Comparison of ENCODE assay signal across 8 cellular contexts in the genomic region with DNA sequence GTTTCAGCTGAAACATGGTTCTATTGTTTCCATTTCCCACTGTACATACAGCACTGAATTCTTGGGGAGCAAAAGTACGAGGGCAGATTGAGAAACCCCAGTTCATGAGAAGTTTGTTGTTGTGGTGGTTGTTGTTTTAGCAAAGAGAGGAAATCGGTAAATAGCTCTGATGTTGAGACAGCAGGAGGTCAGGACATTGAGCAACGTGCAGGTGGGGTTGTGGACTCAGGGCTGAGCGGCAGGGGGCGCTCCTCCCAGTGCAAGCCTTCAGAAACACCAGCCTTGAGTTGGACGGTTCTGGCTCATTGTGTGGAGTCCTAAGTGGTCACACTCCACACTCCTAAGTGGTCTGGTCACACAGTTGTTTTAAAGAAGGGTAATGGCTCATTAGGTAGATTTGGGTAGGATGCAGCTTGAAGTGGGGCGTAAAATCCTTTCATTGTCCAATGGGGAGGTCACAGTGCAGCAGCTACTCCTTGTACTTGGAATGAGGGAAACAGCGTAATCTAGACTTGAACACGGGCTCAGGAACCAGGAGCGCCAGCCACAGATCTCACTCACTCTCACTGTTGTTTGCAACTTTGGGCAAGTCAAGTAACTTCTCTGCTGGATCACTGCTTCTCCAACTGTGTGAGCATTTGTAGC. TPM values are rescaled to one million over a fixed set of nuclear protein-coding genes. Genes with fewer than 3 reads are reported as not detected.
DNase-seq lines count a peak whose midpoint lies in the region; ATAC-seq and TF ChIP-seq lines count a peak whose summit lies in the region.

No MANE protein-coding gene starts in this region.

- DNase-seq in SIG-M5 treated with dmso at 0.1 percent for 504 hours (lab: John Stamatoyannopoulos, UW; ENCODE audit: unreplicated experiment), result peak; percentile 50
- no peak for DNase-seq in SIG-M5 (lab: John Stamatoyannopoulos, UW)
- peak; percentile 50 for DNase-seq in OCI-M1 (lab: John Stamatoyannopoulos, UW)
- DNase-seq in chondrocyte (ENCODE audit: low spot score), result no peak
- peak; percentile 49 for DNase-seq in nephron progenitor cell
- no peak for DNase-seq in cortex of kidney (lab: John Stamatoyannopoulos, UW)

- H3K36me3 Mint-ChIP-seq in chondrocyte (ENCODE audit: low read depth) (no peaks in the 10 kb centered on the region), nephron progenitor cell (ENCODE audit: low read depth) (no peaks in the 10 kb centered on the region)

- H3K4me3 Mint-ChIP-seq in chondrocyte (ENCODE audit: unreplicated experiment), result no peak overlapping the region
- no peak overlapping the region for H3K4me3 Mint-ChIP-seq in nephron progenitor cell

- H3K9me3 Mint-ChIP-seq in chondrocyte (ENCODE audit: low read depth) (no peaks in the 10 kb centered on the region), nephron progenitor cell (no peaks in the 10 kb centered on the region)

- ATAC-seq in GM21526 (IDR thresholded peaks at IDR 0.05; ENCODE audit: low FRiP score, unreplicated experiment) (no peak), HG02938 (IDR thresholded peaks at IDR 0.05; ENCODE audit: unreplicated experiment) (no peak)

- H3K27ac Mint-ChIP-seq in chondrocyte (ENCODE audit: unreplicated experiment) (no peak overlapping the region), nephron progenitor cell (no peak overlapping the region)

- TF ChIP-seq CTCF in chondrocyte (IDR thresholded peaks at IDR 0.05) (peak; percentile 69), nephron progenitor cell (IDR thresholded peaks at IDR 0.05) (peak; percentile 63)

- H3K27me3 Mint-ChIP-seq in chondrocyte (ENCODE audit: low read depth), result peaks cover 47% of the 10 kb centered on the region
- H3K27me3 Mint-ChIP-seq in nephron progenitor cell (ENCODE audit: low read depth, poor library complexity), result peaks cover 27% of the 10 kb centered on the region

- no peaks in the 10 kb centered on the region for H3K4me1 Mint-ChIP-seq in chondrocyte (ENCODE audit: low read depth)
- no peaks in the 10 kb centered on the region for H3K4me1 Mint-ChIP-seq in nephron progenitor cell

RNA-seq across cellular contexts. Expression of a gene that starts 14.5 kb away (rescaled TPM):
- total RNA-seq in chondrocyte, result 42.2 to 44.9 TPM (median 42.6 TPM) in 3 replicates

Comparison
In these comparisons a context has a peak if more than half of its experiments do, and no peak if none do; other contexts are left out.
1. DNase-seq: peak in SIG-M5 treated with dmso at 0.1 percent for 504 hours (single experiment), OCI-M1 (single experiment) and nephron progenitor cell (single experiment); none in SIG-M5 (single experiment), chondrocyte (single experiment) and cortex of kidney (single experiment).